6 cellular contexts compared by ENCODE assay signal in genomic region chr17:4988168-4988567, GRCh38. TPM values are rescaled to one million over a fixed set of nuclear protein-coding genes. Genes with fewer than 3 reads are reported as not detected.
DNase-seq lines count a peak whose midpoint lies in the region; ATAC-seq and TF ChIP-seq lines count a peak whose summit lies in the region.

No MANE protein-coding gene starts in this region.

- peaks cover 11% of the 10 kb centered on the region for H3K4me1 ChIP-seq in ovary (ENCODE audit: insufficient read depth)

- DNase-seq in chondrocyte (ENCODE audit: low spot score) (no peak), ovary (no peak), amniotic stem cell (lab: John Stamatoyannopoulos, UW) (no peak), HPDE6-E6E7 (ENCODE audit: extremely low spot score) (no peak), mesenteric fat pad (ENCODE audit: low spot score) (no peak)

- TF ChIP-seq POLR2A in ovary (IDR thresholded peaks at IDR 0.05), result no peak

- H3K4me1 Mint-ChIP-seq in chondrocyte (ENCODE audit: low read depth), result peaks cover 34% of the 10 kb centered on the region

- H3K9me3 Mint-ChIP-seq in chondrocyte (ENCODE audit: low read depth), result no peaks in the 10 kb centered on the region

- H3K27ac Mint-ChIP-seq in chondrocyte (ENCODE audit: unreplicated experiment), result peak overlapping the region; percentile 86

- TF ChIP-seq EP300 in ovary (IDR thresholded peaks at IDR 0.05), result no peak

- H3K4me3 Mint-ChIP-seq in chondrocyte (ENCODE audit: unreplicated experiment), result peak overlapping the region; percentile 88

- H3K36me3 ChIP-seq in ovary, result no peaks in the 10 kb centered on the region

- no peaks in the 10 kb centered on the region for H3K27me3 Mint-ChIP-seq in chondrocyte (ENCODE audit: low read depth)

- no peaks in the 10 kb centered on the region for H3K36me3 Mint-ChIP-seq in chondrocyte (ENCODE audit: low read depth)

- H3K9me3 ChIP-seq in ovary, result no peaks in the 10 kb centered on the region

- peak; percentile 5 for ATAC-seq in HG02588 (IDR thresholded peaks at IDR 0.05; ENCODE audit: unreplicated experiment)

- H3K27ac ChIP-seq in ovary, result peak overlapping the region; percentile 95 to 97

- intact Hi-C loops in ovary (cut with DNase I), result loop anchor here in 1 of 4 donors (5.0 kb wide), 1 partner anchor 81 kb away; no protein-coding TSS in a partner anchor

- TF ChIP-seq CTCF in chondrocyte (IDR thresholded peaks at IDR 0.05) (no peak), ovary (IDR thresholded peaks at IDR 0.05) (no peak)

- no peaks in the 10 kb centered on the region for H3K27me3 ChIP-seq in ovary

- 2 to 5% (median 2%) methylated on average over 10 of the region's 10 CpGs for WGBS in ovary, 3 donors

- H3K4me3 ChIP-seq in ovary, result peak overlapping the region; percentile 51

RNA-seq across cellular contexts. Expression of gene CAMTA2, which starts 0.7 kb away (rescaled TPM):
- total RNA-seq in chondrocyte (47.4 to 97.8 TPM (median 90.2 TPM) in 3 replicates), ovary (10 to 100 TPM; 10.2 to 71.2 (median 35.7) TPM), mesenteric fat pad (53.8 TPM)
- polyA plus RNA-seq in ovary, result 10 to 100 TPM; 21.6 to 33.0 TPM

RNA-seq across cellular contexts. Expression of gene INCA1, which starts 9.2 kb away (rescaled TPM):
- total RNA-seq in chondrocyte, result 0.74 to 1.5 TPM (median 0.85 TPM) in 3 replicates
- 1 to 10 TPM in 6 of 7 donors, under 1 TPM in 1; 0.95 to 5.0 (median 1.9) TPM for total RNA-seq in ovary
- 1 to 10 TPM; 1.5 to 2.8 TPM for polyA plus RNA-seq in ovary
- total RNA-seq in mesenteric fat pad, result 0.71 TPM

RNA-seq across cellular contexts. Expression of gene KIF1C, which starts 9.6 kb away (rescaled TPM):
- total RNA-seq in chondrocyte (141 to 193 TPM (median 174 TPM) in 3 replicates), ovary (100 to 1,000 TPM in 4 of 7 donors, 10 to 100 TPM in 3; 17.5 to 129 (median 105) TPM), mesenteric fat pad (213 TPM)
- 10 to 100 TPM; 31.5 to 60.1 TPM for polyA plus RNA-seq in ovary

RNA-seq across cellular contexts. Expression of gene SPAG7, which starts 20.6 kb away (rescaled TPM):
- total RNA-seq in chondrocyte (73.0 to 87.3 TPM (median 79.4 TPM) in 3 replicates), ovary (10 to 100 TPM; 30.4 to 55.2 (median 38.6) TPM), mesenteric fat pad (55.5 TPM)
- 10 to 100 TPM; 31.7 to 60.6 TPM for polyA plus RNA-seq in ovary

RNA-seq across cellular contexts. Expression of gene ENO3, which starts 37.2 kb away (rescaled TPM):
- total RNA-seq in chondrocyte (7.0 to 9.8 TPM (median 7.4 TPM) in 3 replicates), ovary (1 to 10 TPM; 2.5 to 6.1 (median 4.1) TPM), mesenteric fat pad (4.0 TPM)
- 1 to 10 TPM; 1.8 to 5.0 TPM for polyA plus RNA-seq in ovary
